ENCODE assay signal across 8 cellular contexts in the genomic region with DNA sequence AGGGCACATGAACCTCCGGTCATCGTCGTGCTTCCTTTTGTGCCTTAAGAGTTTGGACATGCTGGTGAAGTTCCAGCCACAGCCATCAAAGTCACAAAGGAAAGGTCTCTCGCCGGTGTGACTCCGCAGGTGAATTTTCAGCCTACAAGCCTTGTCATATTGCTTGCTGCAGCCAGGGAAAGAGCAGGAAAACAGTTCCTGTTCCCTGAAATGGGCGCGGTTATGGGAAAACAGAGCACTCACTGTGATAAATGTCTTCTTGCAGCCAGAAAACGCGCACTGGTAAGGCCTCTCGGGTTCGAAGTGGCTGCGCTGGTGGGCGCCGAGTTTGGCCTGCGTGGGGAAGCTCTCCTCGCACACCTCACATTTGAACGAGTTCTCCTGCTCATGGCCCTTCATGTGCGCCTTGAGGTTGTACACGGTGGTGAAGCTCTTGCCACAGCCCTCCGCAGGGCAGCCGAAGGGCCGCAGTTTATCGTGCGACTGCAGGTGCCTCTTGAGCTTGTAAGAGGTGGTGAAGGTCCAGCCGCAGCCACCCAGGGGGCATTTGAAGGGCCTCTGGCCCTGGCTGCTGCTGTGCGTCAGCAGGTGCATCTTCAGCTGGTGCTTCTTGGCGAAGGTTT. TPM values are rescaled to one million over a fixed set of nuclear protein-coding genes. Genes with fewer than 3 reads are reported as not detected.
DNase-seq lines count a peak whose midpoint lies in the region; FAIRE-seq and TF ChIP-seq lines count a peak whose summit lies in the region.
"Not testable (repeated sequence)": the region's sequence is repeated elsewhere in the genome, so short reads cannot be mapped to it uniquely, and the experiment has no call there.

No MANE protein-coding gene starts in this region.

- not testable (repeated sequence) for H3K27ac ChIP-seq in GM23248
- peak overlapping the region; percentile 87 to 93 (median 88) for H3K27ac ChIP-seq in stomach

- peak overlapping the region; percentile 87 for H3K9ac ChIP-seq in GM23248

- peak overlapping the region; percentile 50 for H3K4me3 ChIP-seq in AG10803 (ENCODE audit: low read length)
- H3K4me3 ChIP-seq in GM23248, result peak overlapping the region; percentile 69
- H3K4me3 ChIP-seq in bronchial epithelial cell (ENCODE audit: low read depth, low read length), result peak overlapping the region; percentile 43
- H3K4me3 ChIP-seq in foreskin fibroblast (ENCODE audit: low read depth in 1 of 2, low read length in 2 of 2), result peak overlapping the region; percentile 44 to 45
- peak overlapping the region; percentile 36 for H3K4me3 ChIP-seq in mononuclear cell (ENCODE audit: low read length)
- peak overlapping the region; percentile 46 to 55 (median 51) for H3K4me3 ChIP-seq in stomach

- H3K9me3 ChIP-seq in GM23248 (ENCODE audit: low read depth); mononuclear cell (ENCODE audit: low read depth, low read length); stomach: not testable (repeated sequence)

- intact Hi-C loops in activated CD4-positive, alpha-beta T cell treated with anti-CD3 and anti-CD28 coated beads, Interleukin-2, amount 10 ng/mL, durations not matched to agents 24 days and 14 days (cut with micrococcal nuclease), result loop anchor here (5.0 kb wide), 1 partner anchor 317 kb away; a partner anchor contains a TSS
- intact Hi-C loops in stomach (cut with DNase I; ENCODE audit: low total_unique reads), result not testable (repeated sequence)

- peak overlapping the region; percentile 41 for H3K27ac Mint-ChIP-seq in activated CD4-positive, alpha-beta T cell treated with anti-CD3 and anti-CD28 coated beads, Interleukin-2, amount 10 ng/mL, durations not matched to agents 24 days and 14 days

- H3K36me3 Mint-ChIP-seq in activated CD4-positive, alpha-beta T cell treated with anti-CD3 and anti-CD28 coated beads, Interleukin-2, amount 10 ng/mL, durations not matched to agents 24 days and 14 days (ENCODE audit: low read depth), result not testable (repeated sequence)

- WGBS in GM23248 (ENCODE audit: low coverage in 1 of 2, low lambda C conversion rate in 2 of 2, missing lambda C conversion rate in 2 of 2), 2 experiments, result 78 to 89% methylated on average over 18 to 20 of the region's 28 CpGs
- 40 to 62% (median 52%) methylated on average over 10 to 28 of the region's 28 CpGs for WGBS in stomach, 5 donors

- H3K79me2 ChIP-seq in GM23248 (ENCODE audit: insufficient read depth), result peaks cover 15% of the 10 kb centered on the region

- H2AFZ ChIP-seq in GM23248, result not testable (repeated sequence)

- FAIRE-seq in bronchial epithelial cell (lab: Jason Lieb, UNC), result not testable (repeated sequence)

- not testable (repeated sequence) for H3K9me3 Mint-ChIP-seq in activated CD4-positive, alpha-beta T cell treated with anti-CD3 and anti-CD28 coated beads, Interleukin-2, amount 10 ng/mL, durations not matched to agents 24 days and 14 days

- peak overlapping the region; percentile 69 for H3K4me3 Mint-ChIP-seq in activated CD4-positive, alpha-beta T cell treated with anti-CD3 and anti-CD28 coated beads, Interleukin-2, amount 10 ng/mL, durations not matched to agents 24 days and 14 days

- peaks cover 26% of the 10 kb centered on the region for H3F3A ChIP-seq in GM23248 (ENCODE audit: insufficient read depth)

- not testable (repeated sequence) for TF ChIP-seq CTCF in AG10803 (conservative IDR thresholded peaks at IDR 0.05; ENCODE audit: low read length); bronchial epithelial cell (IDR thresholded peaks at IDR 0.05; ENCODE audit: insufficient read depth, low read length, severe bottlenecking); foreskin fibroblast (IDR thresholded peaks at IDR 0.05; ENCODE audit: low read depth, low read length); stomach (IDR thresholded peaks at IDR 0.05)

- H3K27me3 Mint-ChIP-seq in activated CD4-positive, alpha-beta T cell treated with anti-CD3 and anti-CD28 coated beads, Interleukin-2, amount 10 ng/mL, durations not matched to agents 24 days and 14 days, result not testable (repeated sequence)

- H3K4me2 ChIP-seq in GM23248 (ENCODE audit: unreplicated experiment), result peak overlapping the region; percentile 53

- DNase-seq in AG10803 (ENCODE audit: low read depth); GM23248; activated CD4-positive, alpha-beta T cell treated with anti-CD3 and anti-CD28 coated beads, Interleukin-2, amount 10 ng/mL, durations not matched to agents 24 days and 14 days; bronchial epithelial cell (ENCODE audit: low read depth); foreskin fibroblast; stomach: not testable (repeated sequence)
- DNase-seq in NCI-H345 (lab: John Stamatoyannopoulos, UW), result peak; percentile 60

- not testable (repeated sequence) for H3K27me3 ChIP-seq in GM23248 (replicated peaks; ENCODE audit: insufficient read depth); bronchial epithelial cell (ENCODE audit: control insufficient read depth, insufficient read depth, low read length); mononuclear cell (ENCODE audit: insufficient read depth, low read length); stomach

- not testable (repeated sequence) for H4K20me1 ChIP-seq in GM23248 (ENCODE audit: insufficient read depth)

- not testable (repeated sequence) for H3K36me3 ChIP-seq in GM23248 (ENCODE audit: low read depth); bronchial epithelial cell (ENCODE audit: control insufficient read depth, insufficient read depth, low read length); stomach

- H3K4me1 ChIP-seq in GM23248 (ENCODE audit: insufficient read depth) (peaks cover 24% of the 10 kb centered on the region), mononuclear cell (ENCODE audit: insufficient read depth, low read length) (peaks cover 12% of the 10 kb centered on the region), stomach (peaks cover 7 to 40% (median 16%) of the 10 kb centered on the region in 4 donors)

- in situ Hi-C loops in GM23248 (cut with MboI), result loop anchor here (25.0 kb wide), 1 partner anchor 322 kb away; a partner anchor contains a TSS

- not testable (repeated sequence) for TF ChIP-seq POLR2A in stomach (IDR thresholded peaks at IDR 0.05)

- H3K9me2 ChIP-seq in GM23248 (ENCODE audit: insufficient read depth), result not testable (repeated sequence)

- peaks cover 24% of the 10 kb centered on the region for H3K4me1 Mint-ChIP-seq in activated CD4-positive, alpha-beta T cell treated with anti-CD3 and anti-CD28 coated beads, Interleukin-2, amount 10 ng/mL, durations not matched to agents 24 days and 14 days

- TF ChIP-seq EP300 in stomach (IDR thresholded peaks at IDR 0.05), result not testable (repeated sequence)

RNA-seq across cellular contexts. Expression of a gene that starts 1.2 kb away (rescaled TPM):
- total RNA-seq in GM23248 (2014; rRNA removed; shearing (Covaris generic)), result 3.7 and 4.9 TPM in 2 replicates
- polyA plus RNA-seq in GM23248 (2016; fragmentation: Nextera tagmentation; extraction: Ambion mirVana) (0.61 and 0.85 TPM in 2 replicates), stomach (1 to 10 TPM in 1 of 3 donors, under 1 TPM in 2; 0.55 to 1.8 (median 0.56) TPM)
- total RNA-seq in activated CD4-positive, alpha-beta T cell treated with anti-CD3 and anti-CD28 coated beads, Interleukin-2, amount 10 ng/mL, durations not matched to agents 24 days and 14 days, result 2.5 and 3.3 TPM in 2 replicates
- total RNA-seq in bronchial epithelial cell (7.7 and 8.4 TPM in 2 replicates), mononuclear cell (27.4 TPM), stomach (1 to 10 TPM in 4 of 5 donors, under 1 TPM in 1; 0.58 to 10.0 (median 7.6) TPM)
